Comparison of ENCODE assay signal across 19 cellular contexts in the genomic region with DNA sequence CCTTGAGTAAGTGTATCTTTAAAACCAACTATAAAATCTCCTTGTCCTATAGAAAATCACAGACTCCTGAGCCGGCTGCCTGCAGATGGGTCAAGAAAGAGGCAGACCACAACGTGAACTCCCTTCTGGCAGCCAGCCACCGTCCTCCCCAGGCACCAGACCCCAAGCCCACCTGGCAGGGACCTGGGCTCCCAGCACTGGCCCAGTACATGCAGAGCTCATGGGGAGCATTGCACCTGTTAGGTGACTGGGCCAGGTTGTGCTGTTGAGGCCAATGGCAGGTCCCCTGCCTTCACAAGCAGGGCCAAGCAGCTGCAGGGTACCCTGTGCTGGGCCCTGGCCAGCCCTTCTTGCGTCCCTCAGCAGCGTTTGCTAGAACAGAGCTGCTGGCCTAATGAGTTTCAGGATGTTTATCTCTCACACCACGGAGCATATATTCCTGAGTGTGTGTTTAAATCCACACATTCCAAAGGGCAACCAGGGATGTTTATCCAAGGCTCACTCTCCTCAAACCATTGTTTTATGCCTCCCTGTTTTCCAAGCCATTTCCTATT.
DNase-seq lines count a peak whose midpoint lies in the region; ATAC-seq and TF ChIP-seq lines count a peak whose summit lies in the region.
"Had no signal": no experiment of that assay in that cellular context is flagged by ENCODE, and none has a peak within 500 bp of the region (broad histone marks: within the 10 kb centered on the region; RNA-seq: fewer than 3 reads in every experiment).

No MANE protein-coding gene starts in this region.

- no peak overlapping the region for H3K27ac Mint-ChIP-seq in activated CD8-positive, alpha-beta memory T cell treated with anti-CD3 and anti-CD28 coated beads, Interleukin-2, amount 10 ng/mL, durations not matched to agents 7 days and 5 days
- H3K27ac Mint-ChIP-seq: IgD-negative memory B cell had no signal

- TF ChIP-seq CTCF in left lung (IDR thresholded peaks at IDR 0.05): no peak
- TF ChIP-seq CTCF in transverse colon (IDR thresholded peaks at IDR 0.05): no peak

- no peaks in the 10 kb centered on the region for H3K27me3 Mint-ChIP-seq in activated CD8-positive, alpha-beta memory T cell treated with anti-CD3 and anti-CD28 coated beads, Interleukin-2, amount 10 ng/mL, durations not matched to agents 7 days and 5 days

- no peak overlapping the region for H3K4me3 Mint-ChIP-seq in activated CD8-positive, alpha-beta memory T cell treated with anti-CD3 and anti-CD28 coated beads, Interleukin-2, amount 10 ng/mL, durations not matched to agents 7 days and 5 days
- H3K4me3 Mint-ChIP-seq: IgD-negative memory B cell had no signal

- no peaks in the 10 kb centered on the region for H3K36me3 ChIP-seq in left lung
- H3K36me3 ChIP-seq in transverse colon: no peaks in the 10 kb centered on the region
- H3K36me3 ChIP-seq: BLaER1, HAP-1, neutrophil had no signal

- H3K4me1 ChIP-seq in left lung (peaks cover 0 to 3% of the 10 kb centered on the region in 2 donors), transverse colon (peaks cover 0 to 13% (median 4%) of the 10 kb centered on the region in 4 donors)
- H3K4me1 ChIP-seq: HAP-1 had no signal

- no peak for TF ChIP-seq EP300 in transverse colon (IDR thresholded peaks at IDR 0.05; ENCODE audit: low read depth)

- DNase-seq in DMS79 treated with DMSO at 0.1 percent for 48 hours (lab: John Stamatoyannopoulos, UW) (peak; percentile 26), DMS79 (lab: John Stamatoyannopoulos, UW) (no peak), left lung (peak in 1 of 2 donors; percentile 41), sciatic nerve (ENCODE audit: low spot score) (peak; percentile 51), NCI-H187 (lab: John Stamatoyannopoulos, UW) (no peak), transverse colon (no peak), amygdala (lab: John Stamatoyannopoulos, UW) (no peak)
- peak; percentile 31 for DNase-seq in activated CD8-positive, alpha-beta memory T cell treated with anti-CD3 and anti-CD28 coated beads, Interleukin-2, amount 10 ng/mL, durations not matched to agents 7 days and 5 days
- DNase-seq: activated gamma-delta T cell treated with Interleukin-2 at 50 U/mL for 16 hours; DMS153; mesenchymal stem cell; NCI-H2029 treated with DMSO at 0.1 percent for 48 hours; NCI-H524; stimulated activated CD4-positive, alpha-beta T cell treated with anti-CD3 and anti-CD28 coated beads, Interleukin-4, amount 100 ng/mL, for 1 hour had no signal

- TF ChIP-seq POLR2A in transverse colon (IDR thresholded peaks at IDR 0.05): no peak

- H3K4me3 ChIP-seq in left lung: no peak overlapping the region
- H3K4me3 ChIP-seq in transverse colon: no peak overlapping the region
- H3K4me3 ChIP-seq: BLaER1, HAP-1 had no signal

- no peak overlapping the region for H3K27ac ChIP-seq in left lung
- no peak overlapping the region for H3K27ac ChIP-seq in transverse colon
- H3K27ac ChIP-seq: 22Rv1, BLaER1, neutrophil had no signal

- intact Hi-C loops in left lung (cut with DNase I): no loop called here
- intact Hi-C loops in sciatic nerve (cut with DNase I): no loop called here
- intact Hi-C loops in transverse colon (cut with DNase I; ENCODE audit: low total_unique reads): no loop called here

- no peaks in the 10 kb centered on the region for H3K4me1 Mint-ChIP-seq in activated CD8-positive, alpha-beta memory T cell treated with anti-CD3 and anti-CD28 coated beads, Interleukin-2, amount 10 ng/mL, durations not matched to agents 7 days and 5 days
- H3K4me1 Mint-ChIP-seq: IgD-negative memory B cell had no signal

- ATAC-seq in activated CD8-positive, alpha-beta memory T cell treated with anti-CD3 and anti-CD28 coated beads, Interleukin-2, amount 10 ng/mL, durations not matched to agents 7 days and 5 days: no peak
- ATAC-seq in left lung: peak; percentile 19
- ATAC-seq in sciatic nerve: peak; percentile 15

- H3K36me3 Mint-ChIP-seq in activated CD8-positive, alpha-beta memory T cell treated with anti-CD3 and anti-CD28 coated beads, Interleukin-2, amount 10 ng/mL, durations not matched to agents 7 days and 5 days: no peaks in the 10 kb centered on the region
- H3K36me3 Mint-ChIP-seq: IgD-negative memory B cell had no signal

- CTCF ChIA-PET in activated CD8-positive, alpha-beta memory T cell treated with anti-CD3 and anti-CD28 coated beads, Interleukin-2, amount 10 ng/mL, durations not matched to agents 7 days and 5 days (lab: Charles Lee): no interaction called here

- H3K9me3 Mint-ChIP-seq in activated CD8-positive, alpha-beta memory T cell treated with anti-CD3 and anti-CD28 coated beads, Interleukin-2, amount 10 ng/mL, durations not matched to agents 7 days and 5 days (ENCODE audit: low read depth): peaks cover 2% of the 10 kb centered on the region

- whole genome bisulfite sequencing in transverse colon (ENCODE audit: low coverage in 1 of 2), 2 donors: 32 to 45% methylated on average over 3 to 6 of the region's 6 CpGs

- in situ Hi-C loops in transverse colon (cut with MboI; ENCODE audit: low pct_ligation_motif_present in 1 of 4, low pct_unique_long_range_greater_than_20kb in 1 of 4, low sequenced_read_pairs in 3 of 4): no loop called here

- peaks cover 0 to 6% of the 10 kb centered on the region in 2 donors for H3K27me3 ChIP-seq in left lung
- H3K27me3 ChIP-seq in transverse colon: no peaks in the 10 kb centered on the region
- H3K27me3 ChIP-seq: BLaER1, neutrophil had no signal

- no peaks in the 10 kb centered on the region for H3K9me3 ChIP-seq in left lung
- H3K9me3 ChIP-seq in transverse colon: no peaks in the 10 kb centered on the region
- H3K9me3 ChIP-seq: HAP-1, neutrophil had no signal

Comparison
In these comparisons a context has a peak if more than half of its experiments do, and no peak if none do; other contexts are left out.
1. DNase-seq: peak in DMS79 treated with DMSO at 0.1 percent for 48 hours (single experiment), activated CD8-positive, alpha-beta memory T cell treated with anti-CD3 and anti-CD28 coated beads, Interleukin-2, amount 10 ng/mL, durations not matched to agents 7 days and 5 days (single experiment) and sciatic nerve (single experiment); none in DMS79 (single experiment), NCI-H187 (0 of 2), transverse colon (single experiment) and amygdala (0 of 56).